In the genomic region with DNA sequence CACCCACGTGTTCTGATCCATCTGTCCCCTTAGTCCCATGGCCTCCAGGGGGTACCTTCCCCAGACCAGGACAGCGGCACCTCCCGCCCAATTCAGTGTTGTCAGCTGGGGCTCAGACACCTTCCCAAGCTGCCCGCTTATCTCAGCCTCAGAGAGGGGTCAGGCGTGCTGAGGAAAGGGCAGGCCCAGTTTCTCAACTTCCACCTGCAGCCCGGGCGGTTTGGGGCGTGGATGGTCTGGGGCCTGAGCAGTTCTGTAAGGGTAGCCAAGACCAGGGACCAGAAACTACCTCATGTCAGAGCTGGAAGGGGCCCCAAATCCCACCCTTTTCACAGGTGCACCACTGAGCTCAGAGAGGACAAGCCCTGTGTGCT, we compare ENCODE assay signal across 14 cellular contexts. TPM values are rescaled to one million over a fixed set of nuclear protein-coding genes. Genes with fewer than 3 reads are reported as not detected.
A peak's percentile ranks its signal among the peaks of the same experiment; 100 is the strongest.
DNase-seq lines count a peak whose midpoint lies in the region; ATAC-seq, FAIRE-seq and TF ChIP-seq lines count a peak whose summit lies in the region.
"Had no signal": no experiment of that assay in that cellular context is flagged by ENCODE, and none has a peak within 500 bp of the region (broad histone marks: within the 10 kb centered on the region; RNA-seq: fewer than 3 reads in every experiment).

No MANE protein-coding gene starts in this region.

- FAIRE-seq in astrocyte (lab: Jason Lieb, UNC) (no peak), urothelium cell line (lab: Jason Lieb, UNC) (no peak)

- H3K27me3 ChIP-seq in BE2C (no peaks in the 10 kb centered on the region), astrocyte (ENCODE audit: insufficient read depth, low read length) (no peaks in the 10 kb centered on the region)

- H3K9me3 ChIP-seq in BE2C = no peaks in the 10 kb centered on the region
- no peaks in the 10 kb centered on the region for H3K9me3 ChIP-seq in astrocyte (ENCODE audit: insufficient read depth, low read depth, low read length)

- peak overlapping the region; percentile 69 for H3K4me2 ChIP-seq in astrocyte (ENCODE audit: low read length)

- H3K4me3 Mint-ChIP-seq in astrocyte (ENCODE audit: unreplicated experiment) = no peak overlapping the region
- H3K4me3 Mint-ChIP-seq: dendritic cell treated with granulocyte-macrophage colony-stimulating factor and Interleukin-4, amounts not matched to agents 40 ng/mL and 50 ng/mL, for 4 days had no signal

- TF ChIP-seq CTCF in BE2C (IDR thresholded peaks at IDR 0.05; ENCODE audit: low read depth, low read length) (no peak), astrocyte (IDR thresholded peaks at IDR 0.05; ENCODE audit: insufficient read depth, low read depth, low read length) (no peak)

- H3K4me3 ChIP-seq in BE2C (ENCODE audit: low read depth, low read length) (no peak overlapping the region), astrocyte (ENCODE audit: insufficient read depth, low read depth, low read length) (no peak overlapping the region)

- DNase-seq in BE2C (peak; percentile 10), astrocyte (ENCODE audit: low read depth) (no peak), left ventricle myocardium superior (peak; percentile 45), sciatic nerve (ENCODE audit: low spot score) (no peak), urothelium cell line (ENCODE audit: low spot score) (no peak), activated gamma-delta T cell (lab: John Stamatoyannopoulos, UW) (no peak)
- no peak for DNase-seq in activated CD8-positive, alpha-beta memory T cell treated with anti-CD3 and anti-CD28 coated beads, Interleukin-2, amount 50 U/mL, for 48 hours
- DNase-seq: DMS 273 treated with DMSO at 0.1 percent for 48 hours; NCI-H446; nephron progenitor cell; stimulated activated CD4-positive, alpha-beta T cell treated with anti-CD3 and anti-CD28 coated beads, Interleukin-12 subunit alpha, Interleukin-12 subunit beta, amount 100 ng/mL, for 4 hours had no signal

- H3K4me1 ChIP-seq in BE2C (peaks cover 14% of the 10 kb centered on the region), astrocyte (ENCODE audit: insufficient read depth, low read length) (peaks cover 63% of the 10 kb centered on the region)

- H3K27me3 Mint-ChIP-seq in astrocyte (ENCODE audit: low read depth, unreplicated experiment) = no peaks in the 10 kb centered on the region

- ATAC-seq in left ventricle myocardium superior (peak; percentile 5), sciatic nerve (peak; percentile 4), GM18498 (IDR thresholded peaks at IDR 0.05; ENCODE audit: unreplicated experiment) (no peak)
- ATAC-seq: activated naive CD4-positive, alpha-beta T cell treated with anti-CD3 and anti-CD28 coated beads, Interleukin-2, amount 50 U/mL, for 72 hours had no signal

- H3K27ac ChIP-seq in astrocyte (ENCODE audit: low read depth, low read length) = peak overlapping the region; percentile 44

- peak overlapping the region; percentile 50 for H2AFZ ChIP-seq in astrocyte (ENCODE audit: low read depth, low read length)

- intact Hi-C loops in left ventricle myocardium superior (cut with micrococcal nuclease) = no loop called here
- intact Hi-C loops in sciatic nerve (cut with DNase I) = no loop called here

- H3K9ac ChIP-seq in astrocyte (ENCODE audit: low read length) = peak overlapping the region; percentile 55

- H3K27ac Mint-ChIP-seq in astrocyte (ENCODE audit: unreplicated experiment) = peak overlapping the region; percentile 95
- H3K27ac Mint-ChIP-seq: dendritic cell treated with granulocyte-macrophage colony-stimulating factor and Interleukin-4, amounts not matched to agents 40 ng/mL and 50 ng/mL, for 4 days had no signal

- H3K4me1 Mint-ChIP-seq in astrocyte (ENCODE audit: low read depth, unreplicated experiment) = peaks cover 38% of the 10 kb centered on the region

- H3K36me3 Mint-ChIP-seq in astrocyte (ENCODE audit: low read depth, unreplicated experiment) = peaks cover 4% of the 10 kb centered on the region
- H3K36me3 Mint-ChIP-seq: activated naive CD4-positive, alpha-beta T cell treated with anti-CD3 and anti-CD28 coated beads, Interleukin-2, amount 50 U/mL, for 72 hours had no signal

- H3K36me3 ChIP-seq in BE2C = no peaks in the 10 kb centered on the region
- no peaks in the 10 kb centered on the region for H3K36me3 ChIP-seq in astrocyte (ENCODE audit: insufficient read depth, low read length)

- H4K20me1 ChIP-seq in astrocyte (ENCODE audit: insufficient read depth, low read length) = peaks cover 12% of the 10 kb centered on the region

- no peaks in the 10 kb centered on the region for H3K9me3 Mint-ChIP-seq in astrocyte (ENCODE audit: unreplicated experiment)
- H3K9me3 Mint-ChIP-seq: activated naive CD4-positive, alpha-beta T cell treated with anti-CD3 and anti-CD28 coated beads, Interleukin-2, amount 50 U/mL, for 72 hours; dendritic cell treated with granulocyte-macrophage colony-stimulating factor and Interleukin-4, amounts not matched to agents 40 ng/mL and 50 ng/mL, for 4 days; nephron progenitor cell had no signal

- peaks cover 78% of the 10 kb centered on the region for H3K79me2 ChIP-seq in astrocyte (ENCODE audit: insufficient read depth, low read length)

RNA-seq across cellular contexts. Expression of a gene that starts 5.1 kb away (rescaled TPM):
- 99.9 TPM for polyA plus RNA-seq in BE2C (2012; ENCODE audit: insufficient read depth, insufficient read length, low read depth)
- total RNA-seq in astrocyte (76.5 and 92.0 TPM in 2 replicates), left ventricle myocardium superior (281 TPM), sciatic nerve (79.4 TPM)

RNA-seq across cellular contexts. Expression of a gene that starts 8.3 kb away (rescaled TPM):
- 3.1 TPM for polyA plus RNA-seq in BE2C (2012; ENCODE audit: insufficient read depth, insufficient read length, low read depth)
- total RNA-seq in astrocyte = 3.9 and 4.7 TPM in 2 replicates
- total RNA-seq in left ventricle myocardium superior = 7.7 TPM
- 26.4 TPM for total RNA-seq in sciatic nerve

RNA-seq across cellular contexts. Expression of a gene that starts 21.1 kb away (rescaled TPM):
- 61.7 TPM for polyA plus RNA-seq in BE2C (2012; ENCODE audit: insufficient read depth, insufficient read length, low read depth)
- total RNA-seq in astrocyte (44.5 and 46.6 TPM in 2 replicates), left ventricle myocardium superior (35.1 TPM), sciatic nerve (39.1 TPM)

RNA-seq across cellular contexts. Expression of a gene that starts 34.5 kb away (rescaled TPM):
- polyA plus RNA-seq in BE2C (2012; ENCODE audit: insufficient read depth, insufficient read length, low read depth) = 15.9 TPM
- total RNA-seq in astrocyte (8.4 and 9.0 TPM in 2 replicates), left ventricle myocardium superior (8.9 TPM), sciatic nerve (6.8 TPM)

Comparison
In these comparisons a context has a peak if more than half of its experiments do, and no peak if none do; other contexts are left out.
1. DNase-seq: peak in BE2C (single experiment) and left ventricle myocardium superior (single experiment); none in astrocyte (single experiment), sciatic nerve (single experiment), activated CD8-positive, alpha-beta memory T cell treated with anti-CD3 and anti-CD28 coated beads, Interleukin-2, amount 50 U/mL, for 48 hours (single experiment), urothelium cell line (single experiment) and activated gamma-delta T cell (single experiment).